Comparison of ENCODE assay signal across 1 cellular context in the genomic region with DNA sequence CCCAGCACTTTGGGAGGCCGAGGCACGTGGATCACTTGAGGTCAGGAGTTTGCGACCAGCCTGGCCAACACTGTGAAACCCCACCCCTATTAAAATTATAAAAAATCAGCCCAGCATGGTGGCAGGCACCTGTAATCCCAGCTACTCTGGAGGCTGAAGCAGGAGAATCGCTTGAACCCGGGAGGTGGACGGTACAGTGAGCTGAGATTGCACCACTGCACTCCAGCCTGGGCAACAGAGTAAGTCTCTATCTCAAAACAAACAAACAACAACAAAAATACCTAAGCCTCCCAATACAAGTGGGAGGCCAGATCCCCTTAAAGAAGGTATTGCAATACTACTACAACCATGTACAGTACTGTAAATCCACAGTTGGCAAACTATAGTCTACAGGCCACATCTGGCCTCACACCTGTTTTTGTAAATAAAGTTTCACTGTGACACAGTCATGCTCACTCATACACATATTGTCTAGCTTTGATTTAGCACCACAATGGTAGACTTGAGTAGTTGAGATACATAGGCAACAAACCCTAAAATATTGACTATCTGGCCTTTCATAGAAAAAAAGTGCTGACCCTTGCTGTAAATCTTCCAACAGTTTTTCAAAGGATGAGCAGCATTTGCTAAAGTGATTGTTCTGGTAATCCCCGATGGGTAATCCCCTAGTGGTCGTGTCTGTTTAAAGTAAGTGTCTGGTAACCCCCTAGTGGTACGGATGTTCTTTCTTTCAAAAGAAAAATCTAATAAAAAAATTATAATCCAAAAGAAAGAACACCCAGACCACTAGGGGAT.
TF ChIP-seq lines count a peak whose summit lies in the region.

No MANE protein-coding gene starts in this region.

TF ChIP-seq in HepG2, 621 proteins besides CTCF, POLR2A, EP300 and RAD21:
- TF ChIP-seq NFRKB (IDR thresholded peaks at IDR 0.05) (no peak), MAFK (conservative IDR thresholded peaks at IDR 0.05 in 1 of 2, IDR thresholded peaks at IDR 0.05 in 1 of 2; ENCODE audit: low read length in 2 of 2) (peak; percentile 63 to 78), ZNF264 (CRISPR knock-in tag; IDR thresholded peaks at IDR 0.05) (no peak), MAFF (IDR thresholded peaks at IDR 0.05; ENCODE audit: low read depth, low read length) (peak; percentile 68), ZNF703 (CRISPR knock-in tag; IDR thresholded peaks at IDR 0.05; ENCODE audit: borderline replicate concordance) (no peak)
- TF ChIP-seq, protein P1, sequence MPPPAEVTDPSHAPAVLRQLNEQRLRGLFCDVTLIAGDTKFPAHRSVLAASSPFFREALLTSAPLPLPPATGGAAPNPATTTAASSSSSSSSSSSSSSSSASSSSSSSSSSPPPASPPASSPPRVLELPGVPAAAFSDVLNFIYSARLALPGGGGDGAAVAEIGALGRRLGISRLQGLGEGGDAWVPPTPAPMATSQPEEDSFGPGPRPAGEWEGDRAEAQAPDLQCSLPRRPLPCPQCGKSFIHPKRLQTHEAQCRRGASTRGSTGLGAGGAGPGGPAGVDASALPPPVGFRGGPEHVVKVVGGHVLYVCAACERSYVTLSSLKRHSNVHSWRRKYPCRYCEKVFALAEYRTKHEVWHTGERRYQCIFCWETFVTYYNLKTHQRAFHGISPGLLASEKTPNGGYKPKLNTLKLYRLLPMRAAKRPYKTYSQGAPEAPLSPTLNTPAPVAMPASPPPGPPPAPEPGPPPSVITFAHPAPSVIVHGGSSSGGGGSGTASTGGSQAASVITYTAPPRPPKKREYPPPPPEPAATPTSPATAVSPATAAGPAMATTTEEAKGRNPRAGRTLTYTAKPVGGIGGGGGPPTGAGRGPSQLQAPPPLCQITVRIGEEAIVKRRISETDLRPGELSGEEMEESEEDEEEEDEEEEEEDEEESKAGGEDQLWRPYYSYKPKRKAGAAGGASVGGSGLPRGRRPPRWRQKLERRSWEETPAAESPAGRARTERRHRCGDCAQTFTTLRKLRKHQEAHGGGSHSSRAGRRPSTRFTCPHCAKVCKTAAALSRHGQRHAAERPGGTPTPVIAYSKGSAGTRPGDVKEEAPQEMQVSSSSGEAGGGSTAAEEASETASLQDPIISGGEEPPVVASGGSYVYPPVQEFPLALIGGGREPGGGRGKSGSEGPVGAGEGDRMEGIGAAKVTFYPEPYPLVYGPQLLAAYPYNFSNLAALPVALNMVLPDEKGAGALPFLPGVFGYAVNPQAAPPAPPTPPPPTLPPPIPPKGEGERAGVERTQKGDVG (CRISPR knock-in tag; IDR thresholded peaks at IDR 0.05; ENCODE audit: borderline replicate concordance) = no peak
TF ChIP-seq in HepG2: peak in this region for 2.
